In genomic region chr7:150977382-150978135, GRCh38 we compare ENCODE assay signal across 8 cellular contexts. TPM values are rescaled to one million over a fixed set of nuclear protein-coding genes. Genes with fewer than 3 reads are reported as not detected.
DNase-seq lines count a peak whose midpoint lies in the region; ATAC-seq and TF ChIP-seq lines count a peak whose summit lies in the region.

No MANE protein-coding gene starts in this region.

- peaks cover 36% of the 10 kb centered on the region for H3K27me3 ChIP-seq in CD8-positive, alpha-beta memory T cell (ENCODE audit: insufficient read depth, low read length, poor library complexity, severe bottlenecking)
- peaks cover 69% of the 10 kb centered on the region for H3K27me3 ChIP-seq in HUES64 (ENCODE audit: insufficient read depth, low read length)

- no peak for ATAC-seq in central memory CD8-positive, alpha-beta T cell (replicated peaks; ENCODE audit: extremely low read depth, poor library complexity, severe bottlenecking)
- ATAC-seq in GM21381 (IDR thresholded peaks at IDR 0.05; ENCODE audit: unreplicated experiment) = no peak

- CTCF ChIA-PET in CD8-positive, alpha-beta memory T cell (lab: Charles Lee) = interaction anchor here (2.4 kb wide), 1 partner anchor 8 kb away, joined by 8 read pairs; no protein-coding TSS in a partner anchor

- H3K9me3 ChIP-seq in CD8-positive, alpha-beta memory T cell (ENCODE audit: low read length) = no peaks in the 10 kb centered on the region
- no peaks in the 10 kb centered on the region for H3K9me3 ChIP-seq in HUES64 (ENCODE audit: insufficient read depth, low read depth, low read length)

- peaks cover 0 to 3% (median 0%) of the 10 kb centered on the region in 5 donors for H3K9me3 Mint-ChIP-seq in CD8-positive, alpha-beta memory T cell
- H3K9me3 Mint-ChIP-seq in central memory CD8-positive, alpha-beta T cell = no peaks in the 10 kb centered on the region
- no peaks in the 10 kb centered on the region for H3K9me3 Mint-ChIP-seq in nephron

- no peak for TF ChIP-seq CTCF in nephron (IDR thresholded peaks at IDR 0.05; ENCODE audit: unreplicated experiment in 3 of 3)

- peaks cover 29 to 49% (median 35%) of the 10 kb centered on the region in 3 donors for H3K4me1 Mint-ChIP-seq in CD8-positive, alpha-beta memory T cell
- peaks cover 33% of the 10 kb centered on the region for H3K4me1 Mint-ChIP-seq in central memory CD8-positive, alpha-beta T cell
- H3K4me1 Mint-ChIP-seq in nephron = peaks cover 74% of the 10 kb centered on the region

- H3K27ac ChIP-seq in CD8-positive, alpha-beta memory T cell (ENCODE audit: low read depth, low read length) = no peak overlapping the region
- H3K27ac ChIP-seq in HUES64 (ENCODE audit: low read depth, low read length) = no peak overlapping the region

- 5% methylated on average over 62 of the region's 65 CpGs for WGBS in HUES64

- POLR2A ChIA-PET in CD8-positive, alpha-beta memory T cell (lab: Charles Lee) = no interaction called here

- no peak for DNase-seq in CD8-positive, alpha-beta memory T cell
- DNase-seq in central memory CD8-positive, alpha-beta T cell (ENCODE audit: low spot score in 2 of 2) = no peak
- DNase-seq in dedifferentiated amniotic fluid mesenchymal stem cell (ENCODE audit: extremely low spot score) = no peak
- no peak for DNase-seq in middle frontal gyrus (ENCODE audit: extremely low spot score, low spot score)
- no peak for DNase-seq in GOT3 (lab: John Stamatoyannopoulos, UW)

- peaks cover 45% of the 10 kb centered on the region for H3K4me1 ChIP-seq in CD8-positive, alpha-beta memory T cell (ENCODE audit: insufficient read depth, low read length)
- H3K4me1 ChIP-seq in HUES64 (ENCODE audit: insufficient read depth, low read length) = peaks cover 36% of the 10 kb centered on the region

- H3K9ac ChIP-seq in HUES64 (ENCODE audit: low read depth, low read length) = no peak overlapping the region

- peaks cover 44% of the 10 kb centered on the region in 2 donors for H3K27me3 Mint-ChIP-seq in CD8-positive, alpha-beta memory T cell
- peaks cover 56% of the 10 kb centered on the region for H3K27me3 Mint-ChIP-seq in central memory CD8-positive, alpha-beta T cell
- H3K27me3 Mint-ChIP-seq in nephron (ENCODE audit: low read depth) = peaks cover 46% of the 10 kb centered on the region

- no peaks in the 10 kb centered on the region for H3K36me3 Mint-ChIP-seq in CD8-positive, alpha-beta memory T cell
- H3K36me3 Mint-ChIP-seq in central memory CD8-positive, alpha-beta T cell (ENCODE audit: insufficient read depth) = peaks cover 7% of the 10 kb centered on the region
- no peaks in the 10 kb centered on the region for H3K36me3 Mint-ChIP-seq in nephron (ENCODE audit: low read depth)

- no peaks in the 10 kb centered on the region for H3K36me3 ChIP-seq in CD8-positive, alpha-beta memory T cell (ENCODE audit: insufficient read depth, low read length)
- no peaks in the 10 kb centered on the region for H3K36me3 ChIP-seq in HUES64 (ENCODE audit: insufficient read depth, low read length)

- H3K4me3 ChIP-seq in CD8-positive, alpha-beta memory T cell (ENCODE audit: low read length) = peak overlapping the region; percentile 32
- H3K4me3 ChIP-seq in HUES64 (ENCODE audit: low read length) = peak overlapping the region; percentile 47

- H3K4me3 Mint-ChIP-seq in CD8-positive, alpha-beta memory T cell = peak overlapping the region; percentile 61 to 87 (median 76)
- peak overlapping the region; percentile 82 for H3K4me3 Mint-ChIP-seq in central memory CD8-positive, alpha-beta T cell
- peak overlapping the region; percentile 91 to 99 (median 97) for H3K4me3 Mint-ChIP-seq in nephron

- H3K27ac Mint-ChIP-seq in CD8-positive, alpha-beta memory T cell = peak overlapping the region in 3 of 8 donors; percentile 23 to 78 (median 55)
- H3K27ac Mint-ChIP-seq in central memory CD8-positive, alpha-beta T cell (ENCODE audit: low read depth) = no peak overlapping the region
- peak overlapping the region; percentile 78 to 88 (median 87) for H3K27ac Mint-ChIP-seq in nephron

RNA-seq across cellular contexts. Expression of gene KCNH2, which starts 0.6 kb away (rescaled TPM):
- under 1 TPM; 0.11 to 0.24 TPM for total RNA-seq in CD8-positive, alpha-beta memory T cell
- 0.63 TPM for polyA plus RNA-seq in CD8-positive, alpha-beta memory T cell
- polyA plus RNA-seq in HUES64 (2013, experiment 1 of 2) = 5.3 TPM
- polyA plus RNA-seq in HUES64 (2013, experiment 2 of 2) = 8.0 TPM

RNA-seq across cellular contexts. Expression of gene NOS3, which starts 13.3 kb away (rescaled TPM):
- total RNA-seq in CD8-positive, alpha-beta memory T cell = 10 to 100 TPM in 1 of 2 experiments, 1 to 10 TPM in 1; 9.9 to 10.6 TPM
- polyA plus RNA-seq in CD8-positive, alpha-beta memory T cell = 5.2 TPM
- 6.1 TPM for polyA plus RNA-seq in HUES64 (2013, experiment 1 of 2)
- 9.2 TPM for polyA plus RNA-seq in HUES64 (2013, experiment 2 of 2)

RNA-seq across cellular contexts. Expression of gene ATG9B, which starts 46.7 kb away (rescaled TPM):
- total RNA-seq in CD8-positive, alpha-beta memory T cell = 1 to 10 TPM; 3.8 to 4.2 TPM
- 15.4 TPM for polyA plus RNA-seq in CD8-positive, alpha-beta memory T cell
- polyA plus RNA-seq in HUES64 (2013, experiment 1 of 2) = 1.9 TPM
- 3.7 TPM for polyA plus RNA-seq in HUES64 (2013, experiment 2 of 2)

RNA-seq across cellular contexts. Expression of gene ABCB8, which starts 50.7 kb away (rescaled TPM):
- 10 to 100 TPM; 49.2 to 52.3 TPM for total RNA-seq in CD8-positive, alpha-beta memory T cell
- polyA plus RNA-seq in CD8-positive, alpha-beta memory T cell = 18.4 TPM
- polyA plus RNA-seq in HUES64 (2013, experiment 1 of 2) = 14.4 TPM
- polyA plus RNA-seq in HUES64 (2013, experiment 2 of 2) = 14.5 TPM
